In genomic region chr16:77919761-77920415, GRCh38 we compare ENCODE assay signal across 1 cellular context.
TF ChIP-seq lines count a peak whose summit lies in the region.

No MANE protein-coding gene starts in this region.

TF ChIP-seq in GM23338, 12 proteins besides CTCF, POLR2A, EP300 and RAD21 (continued from another document):
- TF ChIP-seq ZNF462 (CRISPR knock-in tag; IDR thresholded peaks at IDR 0.05) (no peak), JUNB (IDR thresholded peaks at IDR 0.05; ENCODE audit: unreplicated experiment) (no peak), EZH2 (IDR thresholded peaks at IDR 0.05; ENCODE audit: low read depth, unreplicated experiment) (no peak), REST (IDR thresholded peaks at IDR 0.05; ENCODE audit: unreplicated experiment) (no peak), EZH2phosphoT487 (IDR thresholded peaks at IDR 0.05; ENCODE audit: unreplicated experiment) (no peak)
